Comparison of ENCODE assay signal across 2 cellular contexts in genomic region chr16:57747496-57747895, GRCh38.
TF ChIP-seq lines count a peak whose summit lies in the region.

No MANE protein-coding gene starts in this region.

TF ChIP-seq in WTC11, 78 proteins besides CTCF, POLR2A, EP300 and RAD21:
- TF ChIP-seq ZNF232 (CRISPR knock-in tag; IDR thresholded peaks at IDR 0.05) = no peak
- TF ChIP-seq NR2C2 (CRISPR knock-in tag; IDR thresholded peaks at IDR 0.05) = no peak
- TF ChIP-seq TCF7 (CRISPR knock-in tag; IDR thresholded peaks at IDR 0.05; ENCODE audit: low read depth) = no peak
- TF ChIP-seq SOX15 (CRISPR knock-in tag; IDR thresholded peaks at IDR 0.05) = no peak
- TF ChIP-seq ZNF317 (CRISPR knock-in tag; IDR thresholded peaks at IDR 0.05; ENCODE audit: borderline replicate concordance, low read depth) = no peak
- TF ChIP-seq FOXJ3 (CRISPR knock-in tag; IDR thresholded peaks at IDR 0.05; ENCODE audit: borderline replicate concordance) = no peak
- no peak for TF ChIP-seq MAX (CRISPR knock-in tag; IDR thresholded peaks at IDR 0.05)
- TF ChIP-seq, protein P1, sequence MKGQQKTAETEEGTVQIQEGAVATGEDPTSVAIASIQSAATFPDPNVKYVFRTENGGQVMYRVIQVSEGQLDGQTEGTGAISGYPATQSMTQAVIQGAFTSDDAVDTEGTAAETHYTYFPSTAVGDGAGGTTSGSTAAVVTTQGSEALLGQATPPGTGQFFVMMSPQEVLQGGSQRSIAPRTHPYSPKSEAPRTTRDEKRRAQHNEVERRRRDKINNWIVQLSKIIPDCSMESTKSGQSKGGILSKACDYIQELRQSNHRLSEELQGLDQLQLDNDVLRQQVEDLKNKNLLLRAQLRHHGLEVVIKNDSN (CRISPR knock-in tag; IDR thresholded peaks at IDR 0.05) = no peak
- no peak for TF ChIP-seq E2F1 (CRISPR knock-in tag; IDR thresholded peaks at IDR 0.05)
- no peak for TF ChIP-seq CREM (CRISPR knock-in tag; IDR thresholded peaks at IDR 0.05)
- TF ChIP-seq, protein P2, sequence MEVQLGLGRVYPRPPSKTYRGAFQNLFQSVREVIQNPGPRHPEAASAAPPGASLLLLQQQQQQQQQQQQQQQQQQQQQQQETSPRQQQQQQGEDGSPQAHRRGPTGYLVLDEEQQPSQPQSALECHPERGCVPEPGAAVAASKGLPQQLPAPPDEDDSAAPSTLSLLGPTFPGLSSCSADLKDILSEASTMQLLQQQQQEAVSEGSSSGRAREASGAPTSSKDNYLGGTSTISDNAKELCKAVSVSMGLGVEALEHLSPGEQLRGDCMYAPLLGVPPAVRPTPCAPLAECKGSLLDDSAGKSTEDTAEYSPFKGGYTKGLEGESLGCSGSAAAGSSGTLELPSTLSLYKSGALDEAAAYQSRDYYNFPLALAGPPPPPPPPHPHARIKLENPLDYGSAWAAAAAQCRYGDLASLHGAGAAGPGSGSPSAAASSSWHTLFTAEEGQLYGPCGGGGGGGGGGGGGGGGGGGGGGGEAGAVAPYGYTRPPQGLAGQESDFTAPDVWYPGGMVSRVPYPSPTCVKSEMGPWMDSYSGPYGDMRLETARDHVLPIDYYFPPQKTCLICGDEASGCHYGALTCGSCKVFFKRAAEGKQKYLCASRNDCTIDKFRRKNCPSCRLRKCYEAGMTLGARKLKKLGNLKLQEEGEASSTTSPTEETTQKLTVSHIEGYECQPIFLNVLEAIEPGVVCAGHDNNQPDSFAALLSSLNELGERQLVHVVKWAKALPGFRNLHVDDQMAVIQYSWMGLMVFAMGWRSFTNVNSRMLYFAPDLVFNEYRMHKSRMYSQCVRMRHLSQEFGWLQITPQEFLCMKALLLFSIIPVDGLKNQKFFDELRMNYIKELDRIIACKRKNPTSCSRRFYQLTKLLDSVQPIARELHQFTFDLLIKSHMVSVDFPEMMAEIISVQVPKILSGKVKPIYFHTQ (CRISPR knock-in tag; IDR thresholded peaks at IDR 0.05) = no peak
- no peak for TF ChIP-seq ZNF263 (CRISPR knock-in tag; IDR thresholded peaks at IDR 0.05; ENCODE audit: low read depth)
- TF ChIP-seq NFYB (CRISPR knock-in tag; conservative IDR thresholded peaks at IDR 0.05; ENCODE audit: low read depth) = no peak

TF ChIP-seq in H1, 55 proteins besides CTCF, POLR2A, EP300 and RAD21:
- TF ChIP-seq CHD7 (IDR thresholded peaks at IDR 0.05; ENCODE audit: insufficient replicate concordance, low read length) (no peak), RBBP5 (IDR thresholded peaks at IDR 0.05; ENCODE audit: borderline replicate concordance, low read depth, low read length) (no peak), JUN (IDR thresholded peaks at IDR 0.05; ENCODE audit: low read depth, low read length) (no peak), BACH1 (IDR thresholded peaks at IDR 0.05; ENCODE audit: low read length) (no peak), TEAD4 (IDR thresholded peaks at IDR 0.05; ENCODE audit: low read depth, low read length) (no peak), SUZ12 (IDR thresholded peaks at IDR 0.05; ENCODE audit: low read length) (no peak), SIN3A (conservative IDR thresholded peaks at IDR 0.05 in 1 of 2, IDR thresholded peaks at IDR 0.05 in 1 of 2; ENCODE audit: low read depth in 1 of 2, low read length in 2 of 2) (no peak), KDM5A (IDR thresholded peaks at IDR 0.05; ENCODE audit: low read length) (no peak), ZNF274 (IDR thresholded peaks at IDR 0.05; ENCODE audit: borderline replicate concordance, extremely low read depth, low read length) (no peak), RNF2 (IDR thresholded peaks at IDR 0.05; ENCODE audit: borderline replicate concordance, low read depth, low read length, missing control alignments, poor library complexity, severe bottlenecking) (no peak)
- TF ChIP-seq, protein P3, sequence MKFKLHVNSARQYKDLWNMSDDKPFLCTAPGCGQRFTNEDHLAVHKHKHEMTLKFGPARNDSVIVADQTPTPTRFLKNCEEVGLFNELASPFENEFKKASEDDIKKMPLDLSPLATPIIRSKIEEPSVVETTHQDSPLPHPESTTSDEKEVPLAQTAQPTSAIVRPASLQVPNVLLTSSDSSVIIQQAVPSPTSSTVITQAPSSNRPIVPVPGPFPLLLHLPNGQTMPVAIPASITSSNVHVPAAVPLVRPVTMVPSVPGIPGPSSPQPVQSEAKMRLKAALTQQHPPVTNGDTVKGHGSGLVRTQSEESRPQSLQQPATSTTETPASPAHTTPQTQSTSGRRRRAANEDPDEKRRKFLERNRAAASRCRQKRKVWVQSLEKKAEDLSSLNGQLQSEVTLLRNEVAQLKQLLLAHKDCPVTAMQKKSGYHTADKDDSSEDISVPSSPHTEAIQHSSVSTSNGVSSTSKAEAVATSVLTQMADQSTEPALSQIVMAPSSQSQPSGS (IDR thresholded peaks at IDR 0.05; ENCODE audit: low read length) = no peak
